In genomic region chr1:223700942-223701637, GRCh38 we compare ENCODE assay signal across 1 cellular context.
TF ChIP-seq lines count a peak whose summit lies in the region.

No MANE protein-coding gene starts in this region.

TF ChIP-seq in WTC11, 78 proteins besides CTCF, POLR2A, EP300 and RAD21 (continued from another document):
- TF ChIP-seq ARID4B (CRISPR knock-in tag; IDR thresholded peaks at IDR 0.05; ENCODE audit: borderline replicate concordance) = no peak
- no peak for TF ChIP-seq ATF2 (CRISPR knock-in tag; IDR thresholded peaks at IDR 0.05; ENCODE audit: borderline replicate concordance, low read depth)
- TF ChIP-seq MAX (CRISPR knock-in tag; IDR thresholded peaks at IDR 0.05) = no peak
- TF ChIP-seq GRHL2 (CRISPR knock-in tag; IDR thresholded peaks at IDR 0.05; ENCODE audit: insufficient replicate concordance, severe bottlenecking) = no peak
- TF ChIP-seq ZNF671 (CRISPR knock-in tag; IDR thresholded peaks at IDR 0.05) = no peak
- no peak for TF ChIP-seq CREM (CRISPR knock-in tag; IDR thresholded peaks at IDR 0.05)
- no peak for TF ChIP-seq ZNF219 (CRISPR knock-in tag; IDR thresholded peaks at IDR 0.05; ENCODE audit: borderline replicate concordance)
- TF ChIP-seq USF2 (CRISPR knock-in tag; IDR thresholded peaks at IDR 0.05) = no peak
- no peak for TF ChIP-seq RORB (CRISPR knock-in tag; IDR thresholded peaks at IDR 0.05)
- no peak for TF ChIP-seq FOXJ3 (CRISPR knock-in tag; IDR thresholded peaks at IDR 0.05; ENCODE audit: borderline replicate concordance)
- no peak for TF ChIP-seq ETV6 (CRISPR knock-in tag; IDR thresholded peaks at IDR 0.05)
- no peak for TF ChIP-seq ZNF425 (CRISPR knock-in tag; conservative IDR thresholded peaks at IDR 0.05)
- TF ChIP-seq USF1 (CRISPR knock-in tag; IDR thresholded peaks at IDR 0.05) = no peak
